Comparison of ENCODE assay signal across 8 cellular contexts in the genomic region with DNA sequence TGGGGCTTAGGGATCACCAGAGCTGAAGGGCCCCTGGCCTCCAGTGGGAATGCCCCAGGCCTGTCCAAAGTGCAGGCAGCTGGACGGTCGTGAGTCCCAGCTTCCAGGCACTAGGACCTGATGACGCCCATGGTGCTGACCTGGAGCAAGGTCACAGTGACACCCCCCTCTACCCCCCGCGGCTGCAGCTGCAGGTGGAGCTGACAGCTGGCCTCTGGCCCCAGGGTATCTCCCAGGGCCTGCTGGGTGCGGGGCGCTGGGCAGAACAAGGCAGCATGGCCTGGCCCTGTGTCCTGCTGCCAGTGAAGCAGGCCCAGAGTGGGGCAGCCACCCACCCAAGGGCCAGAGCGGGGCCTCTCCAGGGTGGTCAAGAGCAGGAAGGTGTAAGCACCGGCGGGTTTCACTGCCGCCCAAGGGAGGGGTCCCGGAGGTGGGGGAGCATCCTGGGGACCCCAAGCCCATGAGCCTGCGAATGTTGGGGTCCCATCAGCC. TPM values are rescaled to one million over a fixed set of nuclear protein-coding genes. Genes with fewer than 3 reads are reported as not detected.
DNase-seq lines count a peak whose midpoint lies in the region; ATAC-seq, FAIRE-seq and TF ChIP-seq lines count a peak whose summit lies in the region.

No MANE protein-coding gene starts in this region.

- CTCF ChIA-PET in Calu3 (lab: Charles Lee) = no interaction called here
- CTCF ChIA-PET in PC-9 (lab: Charles Lee) = interaction anchor here (0.6 kb wide), 1 partner anchor 620 kb away, joined by 5 read pairs; no protein-coding TSS in a partner anchor

- peak overlapping the region; percentile 91 for H3K4me2 ChIP-seq in PC-9

- H2AFZ ChIP-seq in PC-9 = peak overlapping the region; percentile 81

- H3K27ac Mint-ChIP-seq in Calu3 (ENCODE audit: unreplicated experiment) = no peak overlapping the region

- ATAC-seq in GM21825 (IDR thresholded peaks at IDR 0.05; ENCODE audit: unreplicated experiment) (no peak), GM19351 (IDR thresholded peaks at IDR 0.05; ENCODE audit: unreplicated experiment) (no peak)

- no peak for FAIRE-seq in GM19239 (lab: Jason Lieb, UNC)

- DNase-seq in Calu3 (no peak), PC-9 (no peak), epithelial cell of esophagus (ENCODE audit: low read depth) (no peak), GM19239 (ENCODE audit: insufficient read length, low spot score) (no peak), mesenteric fat pad (ENCODE audit: low spot score) (no peak)

- H3K27ac ChIP-seq in PC-9 = no peak overlapping the region
- H3K27ac ChIP-seq in neutrophil = peak overlapping the region; percentile 99

- peaks cover 30% of the 10 kb centered on the region for H3K79me2 ChIP-seq in PC-9 (ENCODE audit: low read depth)

- H3K36me3 ChIP-seq in PC-9 (ENCODE audit: low read depth) (peaks cover 7% of the 10 kb centered on the region; the same call in 1 of the 2 replicates), neutrophil (peaks cover 28% of the 10 kb centered on the region)

- H3K4me3 Mint-ChIP-seq in Calu3 (ENCODE audit: low read depth, unreplicated experiment) = peak overlapping the region; percentile 50

- TF ChIP-seq CTCF in Calu3 (IDR thresholded peaks at IDR 0.05; ENCODE audit: unreplicated experiment) (no peak), PC-9 (conservative IDR thresholded peaks at IDR 0.05) (no peak), epithelial cell of esophagus (IDR thresholded peaks at IDR 0.05; ENCODE audit: insufficient read depth, low read depth, low read length, missing control alignments) (no peak), neutrophil (IDR thresholded peaks at IDR 0.05) (no peak)

- no peaks in the 10 kb centered on the region for H4K20me1 ChIP-seq in PC-9 (ENCODE audit: insufficient read depth)

- H3K9me3 Mint-ChIP-seq in Calu3 (ENCODE audit: low read depth, unreplicated experiment) = no peaks in the 10 kb centered on the region

- POLR2A ChIA-PET in PC-9 (lab: Charles Lee; ENCODE audit: unreplicated experiment) = interaction anchor here (1.1 kb wide), 1 partner anchor 28 kb away, joined by 8 read pairs; a partner anchor contains a TSS

- no peaks in the 10 kb centered on the region for H3K27me3 Mint-ChIP-seq in Calu3 (ENCODE audit: unreplicated experiment)

- peaks cover 72% of the 10 kb centered on the region for H3F3A ChIP-seq in PC-9 (ENCODE audit: insufficient read depth, low read depth)

- intact Hi-C loops in Calu3 (cut with micrococcal nuclease; ENCODE audit: unreplicated experiment) (loop anchor here (10.0 kb wide), 1 partner anchor 167 kb away; no protein-coding TSS in a partner anchor), PC-9 (cut with micrococcal nuclease; ENCODE audit: unreplicated experiment) (loop anchor here (1.0 kb wide), 1 partner anchor 8 kb away; a partner anchor contains a TSS)

- peaks cover 28% of the 10 kb centered on the region for H3K4me1 ChIP-seq in PC-9 (replicated peaks; ENCODE audit: insufficient read depth)
- peaks cover 59 to 68% of the 10 kb centered on the region in 2 experiments for H3K4me1 ChIP-seq in neutrophil (ENCODE audit: control insufficient read depth in 1 of 2, insufficient read depth in 1 of 2, low read depth in 1 of 2, low read length in 1 of 2)

- H3K4me1 Mint-ChIP-seq in Calu3 (ENCODE audit: low read depth, unreplicated experiment) = peaks cover 10% of the 10 kb centered on the region

- no peaks in the 10 kb centered on the region for H3K9me2 ChIP-seq in PC-9 (ENCODE audit: insufficient read depth)

- peaks cover 36% of the 10 kb centered on the region for H3K36me3 Mint-ChIP-seq in Calu3 (ENCODE audit: insufficient read depth, unreplicated experiment)

- H3K4me3 ChIP-seq in PC-9 (peak overlapping the region; percentile 65), epithelial cell of esophagus (ENCODE audit: low read length) (peak overlapping the region; percentile 71), neutrophil (ENCODE audit: low read depth in 1 of 2, low read length in 1 of 2) (peak overlapping the region; percentile 87 to 100)

- H3K27me3 ChIP-seq in PC-9 (ENCODE audit: insufficient read depth, low read depth) (no peaks in the 10 kb centered on the region), neutrophil (no peaks in the 10 kb centered on the region)

- H3K9me3 ChIP-seq in PC-9 (ENCODE audit: insufficient read depth, low read depth) = no peaks in the 10 kb centered on the region
- H3K9me3 ChIP-seq in neutrophil = no peaks in the 10 kb centered on the region

- BruUV-seq in Calu3 (replicated peaks; lab: Mats Ljungman, UMichigan) = no TSS peak
- BruUV-seq in PC-9 (replicated peaks; lab: Mats Ljungman, UMichigan) = TSS peak; percentile 75

RNA-seq across cellular contexts. Expression of a gene that starts 0.6 kb away (rescaled TPM):
- total RNA-seq in Calu3 (2022) = 42.1 and 49.7 TPM in 2 replicates
- total RNA-seq in PC-9 (2021) = 125 and 175 TPM in 2 replicates
- total RNA-seq in mesenteric fat pad = 112 TPM

RNA-seq across cellular contexts. Expression of a gene that starts 7.8 kb away (rescaled TPM):
- total RNA-seq in Calu3 (2022) (163 and 166 TPM in 2 replicates), PC-9 (2021) (270 and 275 TPM in 2 replicates), mesenteric fat pad (134 TPM)

RNA-seq across cellular contexts. Expression of a gene that starts 28.1 kb away (rescaled TPM):
- total RNA-seq in Calu3 (2022) (41.6 and 68.2 TPM in 2 replicates), PC-9 (2021) (98.1 and 104 TPM in 2 replicates), mesenteric fat pad (14.6 TPM)

RNA-seq across cellular contexts. Expression of a gene that starts 34.4 kb away (rescaled TPM):
- 71.2 and 92.6 TPM in 2 replicates for total RNA-seq in Calu3 (2022)
- total RNA-seq in PC-9 (2021) = 75.5 and 94.4 TPM in 2 replicates
- total RNA-seq in mesenteric fat pad = 42.0 TPM
